In genomic region chr2:62558743-62559142, GRCh38 we compare ENCODE assay signal across 9 cellular contexts.
"Had no signal": no experiment of that assay in that cellular context is flagged by ENCODE, and none has a peak within 500 bp of the region (broad histone marks: within the 10 kb centered on the region; RNA-seq: fewer than 3 reads in every experiment).

No MANE protein-coding gene starts in this region.

- H3K27ac ChIP-seq: GM23248 had no signal

- H3K4me3 Mint-ChIP-seq: GM23338, H9, HFFc6 had no signal

- H3K4me1 Mint-ChIP-seq: GM23338, H9 had no signal

- H3K4me2 ChIP-seq: GM23338 had no signal

- H3K9ac ChIP-seq: GM23248 had no signal

- H3K27ac Mint-ChIP-seq: GM23338, H9, HFFc6 had no signal

- H3K36me3 ChIP-seq: HAP-1 had no signal

- H3K9me3 Mint-ChIP-seq: GM23338, H9, HFFc6 had no signal

- FAIRE-seq: H1 had no signal

- H3K4me3 ChIP-seq: GM23248, GM23338, HAP-1 had no signal

- H3K4me1 ChIP-seq: HAP-1 had no signal

- ATAC-seq: GM23338 had no signal

- H2AFZ ChIP-seq: GM23248, GM23338 had no signal

- DNase-seq: GM23248, GOT3, H7, H9, HCEC 1CT, HFFc6 had no signal

- H3K9me3 ChIP-seq: HAP-1 had no signal
